In genomic region chr17:30256756-30257506, GRCh38 we compare ENCODE assay signal across 1 cellular context.
TF ChIP-seq lines count a peak whose summit lies in the region.

No MANE protein-coding gene starts in this region.

TF ChIP-seq in IMR-90, 13 proteins besides CTCF, POLR2A, EP300 and RAD21:
- TF ChIP-seq MXI1 (IDR thresholded peaks at IDR 0.05; ENCODE audit: borderline replicate concordance, low read depth, low read length) (no peak), CEBPB (IDR thresholded peaks at IDR 0.05; ENCODE audit: low read depth, low read length) (peak; percentile 85)
